1 cellular context compared by ENCODE assay signal in genomic region chrX:3268804-3269203, GRCh38.
A peak's percentile ranks its signal among the peaks of the same experiment; 100 is the strongest.
TF ChIP-seq lines count a peak whose summit lies in the region.

No MANE protein-coding gene starts in this region.

TF ChIP-seq in IMR-90, 13 proteins besides CTCF, POLR2A, EP300 and RAD21:
- TF ChIP-seq ELK1 (IDR thresholded peaks at IDR 0.05; ENCODE audit: borderline replicate concordance, low read depth, low read length), result no peak
- peak; percentile 69 for TF ChIP-seq BHLHE40 (IDR thresholded peaks at IDR 0.05; ENCODE audit: low read depth, low read length)
- TF ChIP-seq USF2 (IDR thresholded peaks at IDR 0.05; ENCODE audit: low read depth, low read length), result no peak
